17 cellular contexts compared by ENCODE assay signal in genomic region chr19:23772668-23773063, GRCh38.
"Had no signal": no experiment of that assay in that cellular context is flagged by ENCODE, and none has a peak within 500 bp of the region (broad histone marks: within the 10 kb centered on the region; RNA-seq: fewer than 3 reads in every experiment).

No MANE protein-coding gene starts in this region.

- H3K9me3 Mint-ChIP-seq: mesothelial cell of epicardium, natural killer cell had no signal

- H3K27me3 Mint-ChIP-seq: activated CD4-positive, alpha-beta T cell treated with anti-CD3 and anti-CD28 coated beads, Interleukin-2, amount 10 ng/mL, durations not matched to agents 7 days and 5 days; activated naive CD8-positive, alpha-beta T cell had no signal

- H3K4me1 Mint-ChIP-seq: mesothelial cell of epicardium had no signal

- ATAC-seq: left ventricle myocardium superior, natural killer cell, right cardiac atrium had no signal

- H3K4me3 Mint-ChIP-seq: activated CD4-positive, alpha-beta T cell treated with anti-CD3 and anti-CD28 coated beads, Interleukin-2, amount 10 ng/mL, durations not matched to agents 7 days and 5 days; activated naive CD8-positive, alpha-beta T cell; activated T-helper 1 cell treated with anti-CD3 and anti-CD28 coated beads, Interleukin-12 subunit alpha, Interleukin-12 subunit beta, Interleukin-2, Interleukin-4 antibody, amounts not matched to agents 30 ng/mL and 10 ng/mL and 1 ng/mL, durations not matched to agents 14 hours and 24 hours and 36 hours; mesothelial cell of epicardium; natural killer cell had no signal

- H3K36me3 Mint-ChIP-seq: natural killer cell had no signal

- H3K27ac Mint-ChIP-seq: activated CD4-positive, alpha-beta T cell treated with anti-CD3 and anti-CD28 coated beads, Interleukin-2, amount 10 ng/mL, durations not matched to agents 7 days and 5 days; activated naive CD8-positive, alpha-beta T cell; activated T-helper 1 cell treated with anti-CD3 and anti-CD28 coated beads, Interleukin-12 subunit alpha, Interleukin-12 subunit beta, Interleukin-2, Interleukin-4 antibody, amounts not matched to agents 30 ng/mL and 10 ng/mL and 1 ng/mL, durations not matched to agents 14 hours and 24 hours and 36 hours; mesothelial cell of epicardium; natural killer cell had no signal

- DNase-seq: activated CD4-positive, alpha-beta T cell treated with anti-CD3 and anti-CD28 coated beads, Interleukin-2, amount 10 ng/mL, durations not matched to agents 7 days and 5 days; activated CD8-positive, alpha-beta memory T cell treated with anti-CD3 and anti-CD28 coated beads, Interleukin-2, amount 50 U/mL, for 4 hours; activated gamma-delta T cell treated with Interleukin-2 at 50 U/mL for 16 hours; brain microvascular endothelial cell; central memory CD4-positive, alpha-beta T cell; effector memory CD4-positive, alpha-beta T cell; glutamatergic neuron; hippocampal formation; kidney glomerular epithelial cell; left ventricle myocardium superior; natural killer cell; right cardiac atrium; stimulated activated CD4-positive, alpha-beta T cell treated with anti-CD3 and anti-CD28 coated beads, Interleukin-1b, Interleukin-23, amount 100 ng/mL, for 48 hours; testis had no signal
